In the genomic region with DNA sequence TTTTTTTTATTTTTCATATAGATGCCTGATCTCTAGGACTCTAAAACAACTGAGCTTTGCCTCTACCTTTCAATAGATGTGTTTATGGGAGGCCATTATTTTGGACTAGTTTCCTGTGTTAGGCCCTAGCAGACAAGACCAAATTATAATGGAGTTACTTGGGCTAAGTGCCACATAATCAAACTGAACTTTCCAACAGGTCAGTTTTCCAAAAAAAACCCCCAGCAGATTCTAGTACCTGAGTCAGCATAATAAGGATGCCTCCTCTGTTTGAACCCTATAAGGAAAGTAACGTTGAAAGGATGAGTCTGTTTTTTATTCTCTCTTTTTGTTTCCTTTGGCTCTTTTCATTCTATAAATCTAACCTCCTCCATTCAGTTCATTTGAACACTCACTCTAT, we compare ENCODE assay signal across 19 cellular contexts.
DNase-seq lines count a peak whose midpoint lies in the region; ATAC-seq and TF ChIP-seq lines count a peak whose summit lies in the region.
"Had no signal": no experiment of that assay in that cellular context is flagged by ENCODE, and none has a peak within 500 bp of the region (broad histone marks: within the 10 kb centered on the region; RNA-seq: fewer than 3 reads in every experiment).

No MANE protein-coding gene starts in this region.

- POLR2A ChIA-PET in activated CD4-positive, alpha-beta memory T cell treated with anti-CD3 and anti-CD28 coated beads for 36 hours (lab: Charles Lee) = interaction anchor here (1.5 to 2.7 kb wide), 3 partner anchors 14 to 149 kb away, joined by 3 to 14 read pairs (median 5); no protein-coding TSS in a partner anchor

- DNase-seq in activated T-cell treated with anti-CD3 and anti-CD28 coated beads, Interleukin-2, amount 50 U/mL, for 72 hours = no peak
- no peak for DNase-seq in activated T-cell treated with anti-CD3 and anti-CD28 coated beads, Interleukin-2, amount 50 U/mL, for 48 hours
- no peak for DNase-seq in activated CD4-positive, alpha-beta memory T cell treated with anti-CD3 and anti-CD28 coated beads for 36 hours
- DNase-seq in epithelial cell of prostate (ENCODE audit: low read depth, low spot score) (no peak), endodermal cell (no peak), globus pallidus (ENCODE audit: low spot score) (no peak), LoVo (ENCODE audit: low spot score) (no peak)
- DNase-seq in stimulated activated effector memory CD8-positive, alpha-beta T cell treated with anti-CD3 and anti-CD28 coated beads, Interleukin-12 subunit alpha, Interleukin-12 subunit beta, amount 100 ng/mL, for 72 hours (ENCODE audit: low spot score in 2 of 2) = no peak
- DNase-seq: activated naive CD8-positive, alpha-beta T cell treated with anti-CD3 and anti-CD28 coated beads, Interleukin-2, amount 10 ng/mL, durations not matched to agents 7 days and 5 days; Caco-2; gastrocnemius medialis; NCI-H1105 treated with DMSO at 0.1 percent for 48 hours; NCI-H774; Peyer's patch; posterior cingulate gyrus; spleen; stimulated activated naive B cell treated with anti-CD40 and anti-IgM and Interleukin-4, amounts not matched to agents 10 μg/mL and 1 μg/mL and 100 μg/mL, for 72 hours; upper lobe of left lung; WERI-Rb-1 had no signal

- no peak overlapping the region for H3K4me3 Mint-ChIP-seq in activated T-cell treated with anti-CD3 and anti-CD28 coated beads, Interleukin-2, amount 50 U/mL, for 72 hours
- H3K4me3 Mint-ChIP-seq in activated CD4-positive, alpha-beta memory T cell treated with anti-CD3 and anti-CD28 coated beads for 36 hours = no peak overlapping the region
- H3K4me3 Mint-ChIP-seq in stimulated activated effector memory CD8-positive, alpha-beta T cell treated with anti-CD3 and anti-CD28 coated beads, Interleukin-12 subunit alpha, Interleukin-12 subunit beta, amount 100 ng/mL, for 72 hours = peak overlapping the region; percentile 29
- no peak overlapping the region for H3K4me3 Mint-ChIP-seq in endodermal cell
- H3K4me3 Mint-ChIP-seq: activated naive CD8-positive, alpha-beta T cell treated with anti-CD3 and anti-CD28 coated beads, Interleukin-2, amount 10 ng/mL, durations not matched to agents 7 days and 5 days had no signal

- no peak for TF ChIP-seq CTCF in endodermal cell (conservative IDR thresholded peaks at IDR 0.05)

- H3K4me3 ChIP-seq in endodermal cell (ENCODE audit: low read length) = no peak overlapping the region
- H3K4me3 ChIP-seq: gastrocnemius medialis, Peyer's patch, spleen, upper lobe of left lung had no signal

- no peak overlapping the region for H3K9ac ChIP-seq in endodermal cell (ENCODE audit: extremely low read depth, low read length, poor library complexity, severe bottlenecking)

- peaks cover 30% of the 10 kb centered on the region for H3K9me3 ChIP-seq in endodermal cell (ENCODE audit: control insufficient read depth, low read length)
- H3K9me3 ChIP-seq: Caco-2, gastrocnemius medialis, Peyer's patch, spleen, upper lobe of left lung had no signal

- CTCF ChIA-PET in activated CD4-positive, alpha-beta memory T cell treated with anti-CD3 and anti-CD28 coated beads for 36 hours (lab: Charles Lee) = interaction anchor here (0.7 to 3.6 kb wide), 4 partner anchors 13 to 265 kb away, joined by 3 to 30 read pairs (median 10); partner anchors contain the start of gene FAM3C

- H3K27ac Mint-ChIP-seq in activated T-cell treated with anti-CD3 and anti-CD28 coated beads, Interleukin-2, amount 50 U/mL, for 72 hours = peak overlapping the region; percentile 17
- H3K27ac Mint-ChIP-seq in activated CD4-positive, alpha-beta memory T cell treated with anti-CD3 and anti-CD28 coated beads for 36 hours = peak overlapping the region; percentile 23
- peak overlapping the region; percentile 94 for H3K27ac Mint-ChIP-seq in stimulated activated effector memory CD8-positive, alpha-beta T cell treated with anti-CD3 and anti-CD28 coated beads, Interleukin-12 subunit alpha, Interleukin-12 subunit beta, amount 100 ng/mL, for 72 hours
- H3K27ac Mint-ChIP-seq in endodermal cell = no peak overlapping the region
- H3K27ac Mint-ChIP-seq: activated naive CD8-positive, alpha-beta T cell treated with anti-CD3 and anti-CD28 coated beads, Interleukin-2, amount 10 ng/mL, durations not matched to agents 7 days and 5 days had no signal

- H3K27me3 Mint-ChIP-seq in activated T-cell treated with anti-CD3 and anti-CD28 coated beads, Interleukin-2, amount 50 U/mL, for 72 hours (ENCODE audit: low read depth) = no peaks in the 10 kb centered on the region
- no peaks in the 10 kb centered on the region for H3K27me3 Mint-ChIP-seq in activated CD4-positive, alpha-beta memory T cell treated with anti-CD3 and anti-CD28 coated beads for 36 hours
- H3K27me3 Mint-ChIP-seq in endodermal cell (ENCODE audit: insufficient read depth) = no peaks in the 10 kb centered on the region
- H3K27me3 Mint-ChIP-seq: activated naive CD8-positive, alpha-beta T cell treated with anti-CD3 and anti-CD28 coated beads, Interleukin-2, amount 10 ng/mL, durations not matched to agents 7 days and 5 days; stimulated activated naive B cell treated with anti-CD40 and anti-IgM and Interleukin-4, amounts not matched to agents 10 μg/mL and 1 μg/mL and 100 μg/mL, for 72 hours had no signal

- 100% methylated on average over 1 of the region's 1 CpG; no CpG with 5 or more reads in 1 of the 2 experiments for WGBS in endodermal cell (ENCODE audit: insufficient coverage in 1 of 2, insufficient read length in 1 of 2), 2 experiments

- H3K4me1 Mint-ChIP-seq in activated T-cell treated with anti-CD3 and anti-CD28 coated beads, Interleukin-2, amount 50 U/mL, for 72 hours (ENCODE audit: low read depth) = peaks cover 47% of the 10 kb centered on the region
- peaks cover 29% of the 10 kb centered on the region for H3K4me1 Mint-ChIP-seq in activated CD4-positive, alpha-beta memory T cell treated with anti-CD3 and anti-CD28 coated beads for 36 hours (ENCODE audit: low read depth)
- peaks cover 42% of the 10 kb centered on the region for H3K4me1 Mint-ChIP-seq in stimulated activated effector memory CD8-positive, alpha-beta T cell treated with anti-CD3 and anti-CD28 coated beads, Interleukin-12 subunit alpha, Interleukin-12 subunit beta, amount 100 ng/mL, for 72 hours
- peaks cover 9% of the 10 kb centered on the region for H3K4me1 Mint-ChIP-seq in endodermal cell

- intact Hi-C loops in activated CD4-positive, alpha-beta memory T cell treated with anti-CD3 and anti-CD28 coated beads for 36 hours (cut with micrococcal nuclease) = loop anchor here (1.0 to 10.0 kb wide), 5 partner anchors 14 to 739 kb away; no protein-coding TSS in a partner anchor

- no peaks in the 10 kb centered on the region for H3K9me3 Mint-ChIP-seq in activated T-cell treated with anti-CD3 and anti-CD28 coated beads, Interleukin-2, amount 50 U/mL, for 72 hours
- no peaks in the 10 kb centered on the region for H3K9me3 Mint-ChIP-seq in activated CD4-positive, alpha-beta memory T cell treated with anti-CD3 and anti-CD28 coated beads for 36 hours
- peaks cover 2% of the 10 kb centered on the region for H3K9me3 Mint-ChIP-seq in stimulated activated effector memory CD8-positive, alpha-beta T cell treated with anti-CD3 and anti-CD28 coated beads, Interleukin-12 subunit alpha, Interleukin-12 subunit beta, amount 100 ng/mL, for 72 hours
- peaks cover 33% of the 10 kb centered on the region for H3K9me3 Mint-ChIP-seq in endodermal cell
- H3K9me3 Mint-ChIP-seq: stimulated activated naive B cell treated with anti-CD40 and anti-IgM and Interleukin-4, amounts not matched to agents 10 μg/mL and 1 μg/mL and 100 μg/mL, for 72 hours had no signal

- peak overlapping the region; percentile 78 for H3K27ac ChIP-seq in epithelial cell of prostate
- no peak overlapping the region for H3K27ac ChIP-seq in endodermal cell (ENCODE audit: low read depth, low read length)
- H3K27ac ChIP-seq: Peyer's patch, spleen, upper lobe of left lung, WERI-Rb-1 had no signal

- peaks cover 0 to 4% of the 10 kb centered on the region in 2 donors for H3K36me3 Mint-ChIP-seq in activated T-cell treated with anti-CD3 and anti-CD28 coated beads, Interleukin-2, amount 50 U/mL, for 72 hours (ENCODE audit: insufficient read depth in 2 of 2)
- H3K36me3 Mint-ChIP-seq in activated CD4-positive, alpha-beta memory T cell treated with anti-CD3 and anti-CD28 coated beads for 36 hours = peaks cover 3% of the 10 kb centered on the region
- peaks cover 11% of the 10 kb centered on the region for H3K36me3 Mint-ChIP-seq in stimulated activated effector memory CD8-positive, alpha-beta T cell treated with anti-CD3 and anti-CD28 coated beads, Interleukin-12 subunit alpha, Interleukin-12 subunit beta, amount 100 ng/mL, for 72 hours
- H3K36me3 Mint-ChIP-seq in endodermal cell (ENCODE audit: low read depth) = peaks cover 6% of the 10 kb centered on the region
- H3K36me3 Mint-ChIP-seq: stimulated activated naive B cell treated with anti-CD40 and anti-IgM and Interleukin-4, amounts not matched to agents 10 μg/mL and 1 μg/mL and 100 μg/mL, for 72 hours had no signal

- no peaks in the 10 kb centered on the region for H3K27me3 ChIP-seq in endodermal cell (ENCODE audit: control insufficient read depth, insufficient read depth, low read length, poor library complexity, severe bottlenecking)
- H3K27me3 ChIP-seq: gastrocnemius medialis, Peyer's patch, spleen, upper lobe of left lung had no signal

- H3K36me3 ChIP-seq in endodermal cell (ENCODE audit: control insufficient read depth, insufficient read depth, low read length) = no peaks in the 10 kb centered on the region
- H3K36me3 ChIP-seq: gastrocnemius medialis, Peyer's patch, spleen, upper lobe of left lung, WERI-Rb-1 had no signal

- no peaks in the 10 kb centered on the region for H3K4me1 ChIP-seq in endodermal cell (ENCODE audit: control insufficient read depth, insufficient read depth, low read length)
- H3K4me1 ChIP-seq: gastrocnemius medialis, upper lobe of left lung had no signal

- no peak for ATAC-seq in activated T-cell treated with anti-CD3 and anti-CD28 coated beads, Interleukin-2, amount 50 U/mL, for 72 hours (replicated peaks in 1 of 2)
- no peak for ATAC-seq in stimulated activated effector memory CD8-positive, alpha-beta T cell treated with anti-CD3 and anti-CD28 coated beads, Interleukin-12 subunit alpha, Interleukin-12 subunit beta, amount 100 ng/mL, for 72 hours
